Comparison of ENCODE assay signal across 11 cellular contexts in the genomic region with DNA sequence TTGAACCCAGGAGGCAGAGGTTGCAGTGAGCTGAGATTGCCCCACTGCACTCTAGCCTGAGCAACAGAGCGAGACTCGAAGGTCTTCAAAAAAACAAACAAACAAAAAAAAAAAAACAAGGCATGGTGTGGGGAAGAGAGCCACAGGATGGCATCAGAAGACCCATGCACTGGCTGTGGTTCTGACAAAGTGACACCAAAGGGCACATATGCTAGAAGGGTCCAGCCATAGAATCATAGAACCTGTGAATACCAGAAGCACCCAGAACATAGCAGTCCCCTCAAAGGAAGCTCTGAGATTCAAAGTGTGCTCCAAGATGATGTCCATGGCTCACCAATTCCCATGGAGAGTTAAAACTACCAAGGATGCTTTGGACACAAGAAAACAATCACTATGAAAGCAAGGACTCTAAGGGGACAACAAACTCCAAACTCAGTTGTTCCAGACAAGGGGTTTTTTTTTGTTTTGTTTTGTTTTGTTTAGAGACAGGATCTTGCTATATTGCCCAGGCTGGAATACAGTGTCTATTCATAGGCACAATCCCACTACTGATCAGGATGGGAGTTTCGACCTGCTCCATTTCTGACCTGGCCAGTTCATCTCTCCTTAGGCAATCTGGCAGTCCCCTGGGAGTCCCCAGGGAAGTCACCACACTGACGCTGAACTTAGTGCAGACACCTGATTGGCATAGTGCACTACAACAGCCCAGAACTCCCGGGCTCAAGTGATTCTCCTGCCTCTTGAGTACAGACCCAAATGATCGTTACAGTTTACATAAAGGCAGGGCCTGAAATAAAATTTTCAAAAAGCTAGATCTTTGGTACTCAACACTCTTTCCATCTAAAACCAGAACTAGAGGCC. TPM values are rescaled to one million over a fixed set of nuclear protein-coding genes. Genes with fewer than 3 reads are reported as not detected.
A peak's percentile ranks its signal among the peaks of the same experiment; 100 is the strongest.
DNase-seq lines count a peak whose midpoint lies in the region; ATAC-seq and TF ChIP-seq lines count a peak whose summit lies in the region.
"Had no signal": no experiment of that assay in that cellular context is flagged by ENCODE, and none has a peak within 500 bp of the region (broad histone marks: within the 10 kb centered on the region; RNA-seq: fewer than 3 reads in every experiment).

No MANE protein-coding gene starts in this region.

- peaks cover 75% of the 10 kb centered on the region for H3K4me1 ChIP-seq in left ventricle myocardium inferior
- H3K4me1 ChIP-seq in upper lobe of right lung = peaks cover 42% of the 10 kb centered on the region
- H3K4me1 ChIP-seq in mucosa of descending colon (ENCODE audit: low read depth) = peaks cover 32% of the 10 kb centered on the region

- H3K9me3 Mint-ChIP-seq in natural killer cell = no peaks in the 10 kb centered on the region

- H3K27me3 Mint-ChIP-seq in natural killer cell (ENCODE audit: low read depth in 2 of 2) = no peaks in the 10 kb centered on the region

- CTCF ChIA-PET in HEK293T (lab: Yijun Ruan, JAX) = interaction anchor here (1.2 kb wide), 1 partner anchor 305 kb away, joined by 3 read pairs; no protein-coding TSS in a partner anchor

- DNase-seq in left ventricle myocardium inferior (no peak), cardiac septum (ENCODE audit: low spot score) (no peak), coronary artery (ENCODE audit: low spot score) (no peak), natural killer cell (no peak), upper lobe of right lung (no peak), GF-D8 (lab: John Stamatoyannopoulos, UW) (no peak), mucosa of descending colon (no peak), HEK293T (ENCODE audit: extremely low spot score) (no peak)
- DNase-seq: effector CD4-positive, alpha-beta T cell; NCI-H1930 had no signal

- POLR2A ChIA-PET in HEK293T (lab: Yijun Ruan, JAX) = no interaction called here

- ATAC-seq in natural killer cell (peak in 2 of 3 donors; percentile 22 to 51), upper lobe of right lung (no peak), mucosa of descending colon (no peak)

- peak overlapping the region; percentile 65 for H3K4me3 Mint-ChIP-seq in natural killer cell

- H3K9me3 ChIP-seq in left ventricle myocardium inferior (replicated peaks) = no peaks in the 10 kb centered on the region
- H3K9me3 ChIP-seq in upper lobe of right lung = no peaks in the 10 kb centered on the region
- H3K9me3 ChIP-seq in mucosa of descending colon = no peaks in the 10 kb centered on the region
- H3K9me3 ChIP-seq: Peyer's patch had no signal

- H3K36me3 Mint-ChIP-seq in natural killer cell = no peaks in the 10 kb centered on the region

- TF ChIP-seq CTCF in left ventricle myocardium inferior (IDR thresholded peaks at IDR 0.05; ENCODE audit: borderline replicate concordance) (no peak), coronary artery (IDR thresholded peaks at IDR 0.05) (no peak), natural killer cell (IDR thresholded peaks at IDR 0.05) (no peak), upper lobe of right lung (IDR thresholded peaks at IDR 0.05) (no peak), mucosa of descending colon (IDR thresholded peaks at IDR 0.05) (no peak)

- intact Hi-C loops in left ventricle myocardium inferior (cut with micrococcal nuclease) = no loop called here
- intact Hi-C loops in cardiac septum (cut with DNase I) = loop anchor here (2.0 to 5.0 kb wide), 4 partner anchors 15 to 132 kb away; a partner anchor contains a TSS
- intact Hi-C loops in natural killer cell (cut with micrococcal nuclease) = loop anchor here (5.0 kb wide), 2 partner anchors 33 to 43 kb away; no protein-coding TSS in a partner anchor
- intact Hi-C loops in upper lobe of right lung (cut with DNase I) = no loop called here
- intact Hi-C loops in mucosa of descending colon (cut with DNase I, micrococcal nuclease) = no loop called here

- H3K27ac Mint-ChIP-seq in natural killer cell = peak overlapping the region; percentile 92 to 95

- no peaks in the 10 kb centered on the region for H3K36me3 ChIP-seq in left ventricle myocardium inferior
- H3K36me3 ChIP-seq in upper lobe of right lung = no peaks in the 10 kb centered on the region
- no peaks in the 10 kb centered on the region for H3K36me3 ChIP-seq in mucosa of descending colon (ENCODE audit: low read depth)
- H3K36me3 ChIP-seq: Peyer's patch had no signal

- H3K27ac ChIP-seq in left ventricle myocardium inferior (replicated peaks) (peak overlapping the region; percentile 89), coronary artery (peak overlapping the region; percentile 23 to 73), upper lobe of right lung (peak overlapping the region; percentile 72)

- peaks cover 81 to 85% of the 10 kb centered on the region in 2 donors for H3K4me1 Mint-ChIP-seq in natural killer cell

- H3K4me3 ChIP-seq in left ventricle myocardium inferior = no peak overlapping the region
- no peak overlapping the region for H3K4me3 ChIP-seq in coronary artery
- H3K4me3 ChIP-seq in upper lobe of right lung = no peak overlapping the region
- no peak overlapping the region for H3K4me3 ChIP-seq in mucosa of descending colon
- H3K4me3 ChIP-seq: Peyer's patch had no signal

- H3K27me3 ChIP-seq in left ventricle myocardium inferior (ENCODE audit: low read depth) (no peaks in the 10 kb centered on the region), upper lobe of right lung (no peaks in the 10 kb centered on the region)
- H3K27me3 ChIP-seq: Peyer's patch had no signal

TF ChIP-seq in HEK293T, 16 proteins besides CTCF, POLR2A, EP300 and RAD21:
- TF ChIP-seq BHLHE40 (IDR thresholded peaks at IDR 0.05; ENCODE audit: borderline replicate concordance) (no peak), FOXK2 (IDR thresholded peaks at IDR 0.05) (no peak), FOXM1 (IDR thresholded peaks at IDR 0.05; ENCODE audit: borderline replicate concordance) (no peak), HDGF (IDR thresholded peaks at IDR 0.05; ENCODE audit: borderline replicate concordance) (no peak), CTBP1 (IDR thresholded peaks at IDR 0.05; ENCODE audit: borderline replicate concordance) (no peak), ZNF384 (IDR thresholded peaks at IDR 0.05) (no peak)

RNA-seq across cellular contexts. Expression of a gene that starts 56.4 kb away (rescaled TPM):
- 24.6 TPM for total RNA-seq in left ventricle myocardium inferior
- total RNA-seq in cardiac septum = 12.6 TPM
- total RNA-seq in natural killer cell = 100 to 1,000 TPM; 225 to 274 (median 243) TPM
- 55.9 TPM for total RNA-seq in upper lobe of right lung
- 10 to 100 TPM; 11.6 to 89.7 (median 21.1) TPM for total RNA-seq in mucosa of descending colon

Comparison
In these comparisons a context has a peak if more than half of its experiments do, and no peak if none do; other contexts are left out.
1. intact Hi-C loops: an anchor here in cardiac septum (2.0 to 5.0 kb wide) and natural killer cell (5.0 kb wide); none called in left ventricle myocardium inferior, upper lobe of right lung and mucosa of descending colon.
2. ATAC-seq: peak in natural killer cell (2 of 3); none in upper lobe of right lung (single experiment) and mucosa of descending colon (single experiment).
3. Peak in every context shown above with its lines, with median percentiles within 50 percentile points of each other: H3K27ac ChIP-seq.